ENCODE assay signal across 2 cellular contexts in the genomic region with DNA sequence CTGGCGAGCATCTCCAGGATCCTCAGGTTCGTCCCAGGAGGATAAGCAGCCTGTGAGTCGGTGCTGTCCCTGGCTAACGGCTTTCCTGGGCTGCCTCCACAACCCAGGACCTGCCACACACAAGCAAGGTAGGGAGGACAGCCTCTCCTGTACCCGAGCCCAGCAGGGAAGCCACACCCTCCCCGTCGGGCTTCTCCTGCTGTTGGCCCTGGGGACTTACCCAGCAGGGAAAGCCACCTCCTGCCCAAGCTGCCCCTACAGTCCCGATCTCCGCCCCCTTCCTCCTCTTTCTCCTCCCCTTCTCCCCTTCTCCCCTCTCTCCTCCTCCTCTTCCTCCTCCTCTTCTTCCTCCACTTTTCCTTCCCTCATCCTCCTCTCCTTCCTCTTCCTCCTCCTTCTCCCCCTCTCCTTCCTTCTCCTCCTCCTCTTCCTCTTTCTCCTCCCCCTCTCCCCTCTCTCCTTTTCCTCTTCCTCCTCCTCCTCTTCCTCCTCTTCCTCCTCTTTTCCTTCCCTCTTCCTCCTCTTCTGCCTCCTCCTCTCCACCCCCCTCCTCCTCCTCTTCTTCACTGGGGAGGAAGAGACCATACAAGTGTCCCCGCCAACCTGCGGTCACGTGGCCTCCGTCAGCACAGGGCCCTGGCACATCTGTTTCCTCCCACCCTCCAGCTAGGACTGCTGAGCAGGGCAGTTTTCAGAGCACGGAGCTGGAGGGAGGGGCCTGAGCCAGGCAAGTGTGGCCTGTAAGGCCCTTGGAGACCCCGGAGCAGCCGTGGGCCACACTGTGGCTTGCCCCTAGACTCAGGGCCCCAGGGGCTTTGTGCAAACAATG.
TF ChIP-seq lines count a peak whose summit lies in the region.

No MANE protein-coding gene starts in this region.

TF ChIP-seq in SK-N-SH, 30 proteins besides CTCF, POLR2A, EP300 and RAD21:
- TF ChIP-seq, protein P1, sequence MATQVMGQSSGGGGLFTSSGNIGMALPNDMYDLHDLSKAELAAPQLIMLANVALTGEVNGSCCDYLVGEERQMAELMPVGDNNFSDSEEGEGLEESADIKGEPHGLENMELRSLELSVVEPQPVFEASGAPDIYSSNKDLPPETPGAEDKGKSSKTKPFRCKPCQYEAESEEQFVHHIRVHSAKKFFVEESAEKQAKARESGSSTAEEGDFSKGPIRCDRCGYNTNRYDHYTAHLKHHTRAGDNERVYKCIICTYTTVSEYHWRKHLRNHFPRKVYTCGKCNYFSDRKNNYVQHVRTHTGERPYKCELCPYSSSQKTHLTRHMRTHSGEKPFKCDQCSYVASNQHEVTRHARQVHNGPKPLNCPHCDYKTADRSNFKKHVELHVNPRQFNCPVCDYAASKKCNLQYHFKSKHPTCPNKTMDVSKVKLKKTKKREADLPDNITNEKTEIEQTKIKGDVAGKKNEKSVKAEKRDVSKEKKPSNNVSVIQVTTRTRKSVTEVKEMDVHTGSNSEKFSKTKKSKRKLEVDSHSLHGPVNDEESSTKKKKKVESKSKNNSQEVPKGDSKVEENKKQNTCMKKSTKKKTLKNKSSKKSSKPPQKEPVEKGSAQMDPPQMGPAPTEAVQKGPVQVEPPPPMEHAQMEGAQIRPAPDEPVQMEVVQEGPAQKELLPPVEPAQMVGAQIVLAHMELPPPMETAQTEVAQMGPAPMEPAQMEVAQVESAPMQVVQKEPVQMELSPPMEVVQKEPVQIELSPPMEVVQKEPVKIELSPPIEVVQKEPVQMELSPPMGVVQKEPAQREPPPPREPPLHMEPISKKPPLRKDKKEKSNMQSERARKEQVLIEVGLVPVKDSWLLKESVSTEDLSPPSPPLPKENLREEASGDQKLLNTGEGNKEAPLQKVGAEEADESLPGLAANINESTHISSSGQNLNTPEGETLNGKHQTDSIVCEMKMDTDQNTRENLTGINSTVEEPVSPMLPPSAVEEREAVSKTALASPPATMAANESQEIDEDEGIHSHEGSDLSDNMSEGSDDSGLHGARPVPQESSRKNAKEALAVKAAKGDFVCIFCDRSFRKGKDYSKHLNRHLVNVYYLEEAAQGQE (IDR thresholded peaks at IDR 0.05; ENCODE audit: low read depth, low read length) = no peak
- TF ChIP-seq TAF1 (IDR thresholded peaks at IDR 0.05; ENCODE audit: borderline replicate concordance, low read depth, low read length) (no peak), RFX5 (IDR thresholded peaks at IDR 0.05; ENCODE audit: low read length) (no peak), RXRA (IDR thresholded peaks at IDR 0.05; ENCODE audit: borderline replicate concordance, low read depth) (no peak)
- TF ChIP-seq, protein P2, sequence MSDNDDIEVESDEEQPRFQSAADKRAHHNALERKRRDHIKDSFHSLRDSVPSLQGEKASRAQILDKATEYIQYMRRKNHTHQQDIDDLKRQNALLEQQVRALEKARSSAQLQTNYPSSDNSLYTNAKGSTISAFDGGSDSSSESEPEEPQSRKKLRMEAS (IDR thresholded peaks at IDR 0.05; ENCODE audit: low read depth) = no peak

TF ChIP-seq in SK-N-SH treated with all-trans-retinoic acid at 6 μM for 48 hours, 23 proteins besides CTCF, POLR2A, EP300 and RAD21 (continued from another document):
- TF ChIP-seq, protein P3, sequence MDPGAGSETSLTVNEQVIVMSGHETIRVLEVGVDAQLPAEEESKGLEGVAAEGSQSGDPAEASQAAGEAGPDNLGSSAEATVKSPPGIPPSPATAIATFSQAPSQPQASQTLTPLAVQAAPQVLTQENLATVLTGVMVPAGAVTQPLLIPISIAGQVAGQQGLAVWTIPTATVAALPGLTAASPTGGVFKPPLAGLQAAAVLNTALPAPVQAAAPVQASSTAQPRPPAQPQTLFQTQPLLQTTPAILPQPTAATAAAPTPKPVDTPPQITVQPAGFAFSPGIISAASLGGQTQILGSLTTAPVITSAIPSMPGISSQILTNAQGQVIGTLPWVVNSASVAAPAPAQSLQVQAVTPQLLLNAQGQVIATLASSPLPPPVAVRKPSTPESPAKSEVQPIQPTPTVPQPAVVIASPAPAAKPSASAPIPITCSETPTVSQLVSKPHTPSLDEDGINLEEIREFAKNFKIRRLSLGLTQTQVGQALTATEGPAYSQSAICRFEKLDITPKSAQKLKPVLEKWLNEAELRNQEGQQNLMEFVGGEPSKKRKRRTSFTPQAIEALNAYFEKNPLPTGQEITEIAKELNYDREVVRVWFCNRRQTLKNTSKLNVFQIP (CRISPR knock-in tag; IDR thresholded peaks at IDR 0.05; ENCODE audit: borderline replicate concordance, low read depth) = no peak
- TF ChIP-seq ZNF565 (CRISPR knock-in tag; conservative IDR thresholded peaks at IDR 0.05; ENCODE audit: low read depth) = no peak
- TF ChIP-seq BACH2 (CRISPR knock-in tag; IDR thresholded peaks at IDR 0.05; ENCODE audit: borderline replicate concordance) = no peak
- TF ChIP-seq, protein P4, sequence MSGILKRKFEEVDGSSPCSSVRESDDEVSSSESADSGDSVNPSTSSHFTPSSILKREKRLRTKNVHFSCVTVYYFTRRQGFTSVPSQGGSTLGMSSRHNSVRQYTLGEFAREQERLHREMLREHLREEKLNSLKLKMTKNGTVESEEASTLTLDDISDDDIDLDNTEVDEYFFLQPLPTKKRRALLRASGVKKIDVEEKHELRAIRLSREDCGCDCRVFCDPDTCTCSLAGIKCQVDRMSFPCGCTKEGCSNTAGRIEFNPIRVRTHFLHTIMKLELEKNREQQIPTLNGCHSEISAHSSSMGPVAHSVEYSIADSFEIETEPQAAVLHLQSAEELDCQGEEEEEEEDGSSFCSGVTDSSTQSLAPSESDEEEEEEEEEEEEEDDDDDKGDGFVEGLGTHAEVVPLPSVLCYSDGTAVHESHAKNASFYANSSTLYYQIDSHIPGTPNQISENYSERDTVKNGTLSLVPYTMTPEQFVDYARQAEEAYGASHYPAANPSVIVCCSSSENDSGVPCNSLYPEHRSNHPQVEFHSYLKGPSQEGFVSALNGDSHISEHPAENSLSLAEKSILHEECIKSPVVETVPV (CRISPR knock-in tag; IDR thresholded peaks at IDR 0.05) = no peak
- TF ChIP-seq, protein P5, sequence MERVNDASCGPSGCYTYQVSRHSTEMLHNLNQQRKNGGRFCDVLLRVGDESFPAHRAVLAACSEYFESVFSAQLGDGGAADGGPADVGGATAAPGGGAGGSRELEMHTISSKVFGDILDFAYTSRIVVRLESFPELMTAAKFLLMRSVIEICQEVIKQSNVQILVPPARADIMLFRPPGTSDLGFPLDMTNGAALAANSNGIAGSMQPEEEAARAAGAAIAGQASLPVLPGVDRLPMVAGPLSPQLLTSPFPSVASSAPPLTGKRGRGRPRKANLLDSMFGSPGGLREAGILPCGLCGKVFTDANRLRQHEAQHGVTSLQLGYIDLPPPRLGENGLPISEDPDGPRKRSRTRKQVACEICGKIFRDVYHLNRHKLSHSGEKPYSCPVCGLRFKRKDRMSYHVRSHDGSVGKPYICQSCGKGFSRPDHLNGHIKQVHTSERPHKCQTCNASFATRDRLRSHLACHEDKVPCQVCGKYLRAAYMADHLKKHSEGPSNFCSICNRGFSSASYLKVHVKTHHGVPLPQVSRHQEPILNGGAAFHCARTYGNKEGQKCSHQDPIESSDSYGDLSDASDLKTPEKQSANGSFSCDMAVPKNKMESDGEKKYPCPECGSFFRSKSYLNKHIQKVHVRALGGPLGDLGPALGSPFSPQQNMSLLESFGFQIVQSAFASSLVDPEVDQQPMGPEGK (CRISPR knock-in tag; IDR thresholded peaks at IDR 0.05; ENCODE audit: borderline replicate concordance) = no peak
- no peak for TF ChIP-seq ZFP3 (CRISPR knock-in tag; IDR thresholded peaks at IDR 0.05)
- no peak for TF ChIP-seq ZNF8 (CRISPR knock-in tag; IDR thresholded peaks at IDR 0.05)
- no peak for TF ChIP-seq ZFP30 (CRISPR knock-in tag; IDR thresholded peaks at IDR 0.05)
- TF ChIP-seq ISL1 (CRISPR knock-in tag; IDR thresholded peaks at IDR 0.05) = no peak
- no peak for TF ChIP-seq TCF4 (CRISPR knock-in tag; IDR thresholded peaks at IDR 0.05; ENCODE audit: borderline replicate concordance)
- TF ChIP-seq ARNTL (CRISPR knock-in tag; IDR thresholded peaks at IDR 0.05; ENCODE audit: borderline replicate concordance, low read depth) = no peak
